ENCODE assay signal across 8 cellular contexts in the genomic region with DNA sequence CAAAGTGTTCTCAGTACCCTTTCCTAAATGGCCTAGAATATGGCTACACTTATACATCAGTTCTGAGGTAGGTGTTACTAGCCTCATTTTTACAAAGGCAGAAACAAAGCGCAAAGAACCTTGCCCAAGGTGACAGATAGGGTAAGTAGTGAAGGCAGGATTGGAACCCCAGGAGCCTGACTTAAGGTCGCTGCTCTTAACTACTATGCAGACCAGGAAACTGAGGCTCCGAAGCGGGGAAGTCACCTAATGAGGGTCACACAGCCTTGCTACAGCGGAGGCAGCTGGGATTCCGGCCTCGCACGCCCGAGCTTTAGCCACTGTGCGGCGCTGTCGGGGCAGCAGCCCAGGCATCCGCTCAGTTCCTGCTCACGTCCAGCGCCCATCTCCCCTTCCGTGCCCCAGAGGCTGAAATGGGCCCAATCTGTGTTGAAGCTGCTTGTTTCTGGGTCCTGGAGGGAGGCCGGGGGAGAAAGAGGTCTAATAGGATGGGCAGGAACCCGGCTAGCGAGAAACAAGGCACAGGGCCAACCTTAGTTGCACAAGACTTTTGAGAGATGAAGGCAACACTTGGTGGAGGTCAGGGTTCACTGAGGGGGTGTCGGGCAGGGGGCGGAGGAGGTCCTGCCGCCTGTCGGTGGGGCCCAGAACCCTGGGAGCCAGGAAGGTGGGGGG. TPM values are rescaled to one million over a fixed set of nuclear protein-coding genes. Genes with fewer than 3 reads are reported as not detected.
DNase-seq lines count a peak whose midpoint lies in the region; ATAC-seq and TF ChIP-seq lines count a peak whose summit lies in the region.

No MANE protein-coding gene starts in this region.

- peaks cover 38% of the 10 kb centered on the region for H3K4me1 ChIP-seq in DOHH2 (ENCODE audit: control insufficient read depth, low read length)

- H3K79me2 ChIP-seq in DOHH2 (ENCODE audit: control insufficient read depth, low read length) = peaks cover 57% of the 10 kb centered on the region

- H3K4me2 ChIP-seq in DOHH2 (ENCODE audit: low read length) = peak overlapping the region; percentile 88

- H3K27ac ChIP-seq in DOHH2 (ENCODE audit: low read depth, low read length) = peak overlapping the region; percentile 67

- no peaks in the 10 kb centered on the region for H3K9me2 ChIP-seq in DOHH2 (replicated peaks; ENCODE audit: control insufficient read depth, low read length)

- no peaks in the 10 kb centered on the region for H3K9me3 ChIP-seq in DOHH2 (ENCODE audit: control insufficient read depth, insufficient read depth, low read length)

- TF ChIP-seq POLR2A in Raji (IDR thresholded peaks at IDR 0.05; ENCODE audit: insufficient read depth, low read depth, low read length) = peak; percentile 62

- intact Hi-C loops in posterior cingulate gyrus (cut with DNase I) = no loop called here

- peaks cover 18% of the 10 kb centered on the region; the same call in 1 of the 2 replicates for H4K20me1 ChIP-seq in DOHH2 (ENCODE audit: control insufficient read depth, insufficient read depth, low read depth, low read length)

- TF ChIP-seq CTCF in DOHH2 (IDR thresholded peaks at IDR 0.05; ENCODE audit: low read depth, low read length, poor library complexity, severe bottlenecking) = peak; percentile 97

- H3K36me3 ChIP-seq in DOHH2 (ENCODE audit: control insufficient read depth, low read length) = peaks cover 39% of the 10 kb centered on the region

- H3F3A ChIP-seq in DOHH2 (ENCODE audit: control insufficient read depth, insufficient read depth) = no peaks in the 10 kb centered on the region

- H3K27me3 ChIP-seq in DOHH2 (ENCODE audit: control insufficient read depth, low read length) = peaks cover 2% of the 10 kb centered on the region

- ATAC-seq in GM21786 (IDR thresholded peaks at IDR 0.05; ENCODE audit: unreplicated experiment) = peak; percentile 35

- DNase-seq in KG1 (lab: John Stamatoyannopoulos, UW) (peak; percentile 46), activated gamma-delta T cell (lab: John Stamatoyannopoulos, UW) (peak; percentile 39), glomerular visceral epithelial cell (ENCODE audit: extremely low spot score) (peak; percentile 77), posterior cingulate gyrus (peak in 7 of 10 donors; percentile 27 to 92 (median 50)), ureter (ENCODE audit: low spot score) (peak; percentile 79)

- H3K4me3 ChIP-seq in DOHH2 (ENCODE audit: low read length) = peak overlapping the region; percentile 96

RNA-seq across cellular contexts. Expression of a gene that starts 1.4 kb away (rescaled TPM):
- total RNA-seq in ureter = 0.34 TPM

RNA-seq across cellular contexts. Expression of a gene that starts 20.4 kb away (rescaled TPM):
- not detected for total RNA-seq in ureter

Comparison
In these comparisons a context has a peak if more than half of its experiments do, and no peak if none do; other contexts are left out.
1. Peak in every context shown above with its lines: DNase-seq, ATAC-seq, H3K4me3 ChIP-seq and H3K27ac ChIP-seq.